In genomic region chr13:113519556-113519955, GRCh38 we compare ENCODE assay signal across 8 cellular contexts.
"Had no signal": no experiment of that assay in that cellular context is flagged by ENCODE, and none has a peak within 500 bp of the region (broad histone marks: within the 10 kb centered on the region; RNA-seq: fewer than 3 reads in every experiment).

No MANE protein-coding gene starts in this region.

- H3K27me3 Mint-ChIP-seq: IgD-negative memory B cell had no signal

- H3K9me3 Mint-ChIP-seq: IgD-negative memory B cell had no signal

- H3K9ac ChIP-seq: GM23248 had no signal

- ATAC-seq: HepG2 had no signal

- DNase-seq: GM23248, GOT3, H7, HCEC 1CT, KBM-7 had no signal

- H2AFZ ChIP-seq: GM23248 had no signal

- H3K27ac Mint-ChIP-seq: IgD-negative memory B cell had no signal

- H3K27ac ChIP-seq: GM23248, HL-60 had no signal

- H3K4me3 Mint-ChIP-seq: IgD-negative memory B cell had no signal

- H3K4me3 ChIP-seq: GM23248 had no signal

- FAIRE-seq: HepG2 had no signal
